In genomic region chr17:14871921-14872320, GRCh38 we compare ENCODE assay signal across 1 cellular context.
TF ChIP-seq lines count a peak whose summit lies in the region.

No MANE protein-coding gene starts in this region.

TF ChIP-seq in GM23338, 12 proteins besides CTCF, POLR2A, EP300 and RAD21 (continued from another document):
- TF ChIP-seq REST (IDR thresholded peaks at IDR 0.05; ENCODE audit: unreplicated experiment) (no peak), STAT1 (IDR thresholded peaks at IDR 0.05; ENCODE audit: unreplicated experiment) (no peak), POLR2AphosphoS5 (IDR thresholded peaks at IDR 0.05; ENCODE audit: low read depth) (no peak), NANOG (IDR thresholded peaks at IDR 0.05; ENCODE audit: borderline replicate concordance) (no peak), EZH2phosphoT487 (IDR thresholded peaks at IDR 0.05; ENCODE audit: unreplicated experiment) (no peak), ZNF462 (CRISPR knock-in tag; IDR thresholded peaks at IDR 0.05) (no peak)
